Comparison of ENCODE assay signal across 8 cellular contexts in the genomic region with DNA sequence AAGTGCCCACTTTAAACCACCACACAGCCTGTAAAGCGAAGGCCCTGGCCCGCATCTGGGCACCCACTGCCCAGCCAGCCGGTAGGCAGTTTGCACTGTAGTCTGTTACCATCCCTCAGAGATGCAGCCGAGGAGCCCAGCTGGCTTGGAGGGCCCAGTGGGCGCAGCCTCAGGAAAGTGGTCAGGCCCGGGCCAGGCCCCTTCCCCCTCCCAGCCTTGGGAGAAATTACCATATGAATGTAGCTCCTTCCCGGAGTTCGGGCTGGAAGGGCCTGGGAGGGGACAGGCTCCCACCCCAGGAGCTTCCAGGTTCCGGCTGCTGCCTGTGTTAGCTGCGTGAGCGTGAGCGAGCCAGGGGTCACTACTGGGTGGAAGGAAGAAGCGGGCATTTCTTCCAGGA.
DNase-seq lines count a peak whose midpoint lies in the region; TF ChIP-seq lines count a peak whose summit lies in the region.

No MANE protein-coding gene starts in this region.

- peaks cover 12% of the 10 kb centered on the region for H3K27me3 Mint-ChIP-seq in HFFc6 (ENCODE audit: insufficient read depth)
- H3K27me3 Mint-ChIP-seq in activated T-helper 2 cell treated with anti-CD3 and anti-CD28 coated beads, Interferon-gamma antibody, Interleukin-2, Interleukin-4, amounts not matched to agents 10 μg/mL and 5 μg/mL and 100 μg/mL, durations not matched to agents 14 hours and 24 hours and 36 hours (ENCODE audit: low read depth) = no peaks in the 10 kb centered on the region

- H3K36me3 ChIP-seq in iPS-15b (ENCODE audit: control insufficient read depth, insufficient read depth, low read length) (peaks cover 15% of the 10 kb centered on the region), skeletal muscle satellite cell (ENCODE audit: insufficient read depth, low read length) (peaks cover 17% of the 10 kb centered on the region)

- H3K9ac ChIP-seq in iPS-15b (ENCODE audit: low read depth, low read length) (no peak overlapping the region), skeletal muscle satellite cell (ENCODE audit: low read depth, low read length) (peak overlapping the region; percentile 48)

- POLR2A ChIA-PET in HEK293T (lab: Yijun Ruan, JAX) = no interaction called here

- intact Hi-C loops in activated T-helper 2 cell treated with anti-CD3 and anti-CD28 coated beads, Interferon-gamma antibody, Interleukin-2, Interleukin-4, amounts not matched to agents 10 μg/mL and 5 μg/mL and 100 μg/mL, durations not matched to agents 14 hours and 24 hours and 36 hours (cut with micrococcal nuclease) = no loop called here

- peaks cover 18% of the 10 kb centered on the region for H3K4me1 ChIP-seq in iPS-15b (ENCODE audit: control insufficient read depth, insufficient read depth, low read length)
- peaks cover 24% of the 10 kb centered on the region for H3K4me1 ChIP-seq in skeletal muscle satellite cell (ENCODE audit: control insufficient read depth, insufficient read depth, low read length)

- DNase-seq in HFFc6 = no peak
- DNase-seq in activated T-helper 2 cell treated with anti-CD3 and anti-CD28 coated beads, Interferon-gamma antibody, Interleukin-2, Interleukin-4, amounts not matched to agents 10 μg/mL and 5 μg/mL and 100 μg/mL, durations not matched to agents 14 hours and 24 hours and 36 hours (ENCODE audit: low spot score) = no peak
- no peak for DNase-seq in HEK293T (ENCODE audit: extremely low spot score)
- DNase-seq in NCI-H2171 (lab: John Stamatoyannopoulos, UW) = no peak
- no peak for DNase-seq in HuH-7.5 (ENCODE audit: low spot score)
- DNase-seq in NCI-H2196 (lab: John Stamatoyannopoulos, UW; ENCODE audit: unreplicated experiment) = no peak

- H3K4me1 Mint-ChIP-seq in HFFc6 (ENCODE audit: low read depth) = peaks cover 50% of the 10 kb centered on the region
- peaks cover 67% of the 10 kb centered on the region for H3K4me1 Mint-ChIP-seq in activated T-helper 2 cell treated with anti-CD3 and anti-CD28 coated beads, Interferon-gamma antibody, Interleukin-2, Interleukin-4, amounts not matched to agents 10 μg/mL and 5 μg/mL and 100 μg/mL, durations not matched to agents 14 hours and 24 hours and 36 hours (ENCODE audit: low read depth)

- H3K9me3 Mint-ChIP-seq in HFFc6 = no peaks in the 10 kb centered on the region
- no peaks in the 10 kb centered on the region for H3K9me3 Mint-ChIP-seq in activated T-helper 2 cell treated with anti-CD3 and anti-CD28 coated beads, Interferon-gamma antibody, Interleukin-2, Interleukin-4, amounts not matched to agents 10 μg/mL and 5 μg/mL and 100 μg/mL, durations not matched to agents 14 hours and 24 hours and 36 hours

- H3K27me3 ChIP-seq in iPS-15b (ENCODE audit: control insufficient read depth, insufficient read depth, low read length) (no peaks in the 10 kb centered on the region), skeletal muscle satellite cell (ENCODE audit: control insufficient read depth, insufficient read depth, low read length) (no peaks in the 10 kb centered on the region)

- H3K27ac Mint-ChIP-seq in HFFc6 = peak overlapping the region; percentile 82
- peak overlapping the region; percentile 80 for H3K27ac Mint-ChIP-seq in activated T-helper 2 cell treated with anti-CD3 and anti-CD28 coated beads, Interferon-gamma antibody, Interleukin-2, Interleukin-4, amounts not matched to agents 10 μg/mL and 5 μg/mL and 100 μg/mL, durations not matched to agents 14 hours and 24 hours and 36 hours

- CTCF ChIA-PET in HEK293T (lab: Yijun Ruan, JAX) = interaction anchor here (0.8 to 0.9 kb wide), 2 partner anchors 14 to 36 kb away, joined by 4 to 5 read pairs; no protein-coding TSS in a partner anchor

- no peak for TF ChIP-seq CTCF in HFFc6 (IDR thresholded peaks at IDR 0.05)

- peak overlapping the region; percentile 53; the same call in 1 of the 2 replicates for H3K4me3 Mint-ChIP-seq in HFFc6
- peak overlapping the region; percentile 49 for H3K4me3 Mint-ChIP-seq in activated T-helper 2 cell treated with anti-CD3 and anti-CD28 coated beads, Interferon-gamma antibody, Interleukin-2, Interleukin-4, amounts not matched to agents 10 μg/mL and 5 μg/mL and 100 μg/mL, durations not matched to agents 14 hours and 24 hours and 36 hours (ENCODE audit: low read depth)

- H3K4me3 ChIP-seq in iPS-15b (ENCODE audit: low read depth, low read length) (peak overlapping the region; percentile 18), skeletal muscle satellite cell (ENCODE audit: low read length) (no peak overlapping the region)

- peaks cover 28% of the 10 kb centered on the region for H3K36me3 Mint-ChIP-seq in HFFc6 (ENCODE audit: low read depth)
- H3K36me3 Mint-ChIP-seq in activated T-helper 2 cell treated with anti-CD3 and anti-CD28 coated beads, Interferon-gamma antibody, Interleukin-2, Interleukin-4, amounts not matched to agents 10 μg/mL and 5 μg/mL and 100 μg/mL, durations not matched to agents 14 hours and 24 hours and 36 hours (ENCODE audit: low read depth) = peaks cover 69% of the 10 kb centered on the region

- H3K9me3 ChIP-seq in iPS-15b (ENCODE audit: control insufficient read depth, insufficient read depth, low read length) (no peaks in the 10 kb centered on the region), skeletal muscle satellite cell (replicated peaks; ENCODE audit: low read length) (no peaks in the 10 kb centered on the region)

- H3K4me2 ChIP-seq in skeletal muscle satellite cell (ENCODE audit: low read length) = peak overlapping the region; percentile 55

TF ChIP-seq in HEK293T, 16 proteins besides CTCF, POLR2A, EP300 and RAD21:
- TF ChIP-seq ZNF384 (IDR thresholded peaks at IDR 0.05) = no peak
- TF ChIP-seq LEF1 (IDR thresholded peaks at IDR 0.05; ENCODE audit: borderline replicate concordance) = no peak
TF ChIP-seq in HEK293T: peak in this region for 0.
